Comparison of ENCODE assay signal across 10 cellular contexts in genomic region chr20:10622657-10623418, GRCh38. TPM values are rescaled to one million over a fixed set of nuclear protein-coding genes. Genes with fewer than 3 reads are reported as not detected.
DNase-seq lines count a peak whose midpoint lies in the region; ATAC-seq and TF ChIP-seq lines count a peak whose summit lies in the region.
"Had no signal": no experiment of that assay in that cellular context is flagged by ENCODE, and none has a peak within 500 bp of the region (broad histone marks: within the 10 kb centered on the region; RNA-seq: fewer than 3 reads in every experiment).

No MANE protein-coding gene starts in this region.

- no peaks in the 10 kb centered on the region for H3K9me3 Mint-ChIP-seq in WTC11

- WGBS in gastroesophageal sphincter (ENCODE audit: low coverage in 1 of 2), 2 donors: 27 to 53% methylated on average over 3 to 14 of the region's 16 CpGs

- no peak for TF ChIP-seq POLR2A in gastroesophageal sphincter (IDR thresholded peaks at IDR 0.05)

- no peak overlapping the region for H3K4me3 Mint-ChIP-seq in WTC11

- H3K27ac ChIP-seq in AG04450 (ENCODE audit: low read depth, low read length) (peak overlapping the region; percentile 74), gastroesophageal sphincter (peak overlapping the region in 3 of 4 donors; percentile 52 to 71 (median 53)), osteoblast (ENCODE audit: low read depth, low read length) (peak overlapping the region; percentile 80)

- no peak for DNase-seq in AG04450 (ENCODE audit: low read depth, low spot score)
- peak; percentile 71 for DNase-seq in adipocyte (ENCODE audit: low read depth)
- peak; percentile 91 for DNase-seq in osteoblast (ENCODE audit: insufficient read length, low spot score, missing footprints)
- DNase-seq in WTC11 (ENCODE audit: low spot score): no peak
- no peak for DNase-seq in MV-4-11 (lab: John Stamatoyannopoulos, UW)
- DNase-seq in GF-D8 (lab: John Stamatoyannopoulos, UW): no peak
- DNase-seq in activated gamma-delta T cell (lab: John Stamatoyannopoulos, UW): no peak
- DNase-seq: GDM1, NCI-H2107 had no signal

- no peaks in the 10 kb centered on the region for H3K79me2 ChIP-seq in osteoblast (ENCODE audit: insufficient read depth, low read length)

- no peak overlapping the region for H3K27ac Mint-ChIP-seq in WTC11

- H3K4me3 ChIP-seq in AG04450 (ENCODE audit: low read depth, low read length) (peak overlapping the region; percentile 5), adipocyte (ENCODE audit: low read length) (peak overlapping the region; percentile 71), gastroesophageal sphincter (peak overlapping the region in 1 of 2 donors; percentile 1), osteoblast (ENCODE audit: insufficient read depth, low read length) (peak overlapping the region; percentile 62)

- peak overlapping the region; percentile 85 for H3K4me2 ChIP-seq in osteoblast (ENCODE audit: insufficient read depth, low read length)

- H3K4me1 ChIP-seq in adipocyte (ENCODE audit: control insufficient read depth, insufficient read depth, low read length) (peaks cover 46% of the 10 kb centered on the region), gastroesophageal sphincter (no peaks in the 10 kb centered on the region), osteoblast (ENCODE audit: insufficient read depth, low read length) (peaks cover 30% of the 10 kb centered on the region)

- no peak for TF ChIP-seq EP300 in gastroesophageal sphincter (IDR thresholded peaks at IDR 0.05)

- TF ChIP-seq CTCF in AG04450 (IDR thresholded peaks at IDR 0.05; ENCODE audit: low read depth, low read length) (no peak), gastroesophageal sphincter (IDR thresholded peaks at IDR 0.05) (no peak), osteoblast (IDR thresholded peaks at IDR 0.05; ENCODE audit: extremely low read depth, low read depth, low read length) (no peak), WTC11 (IDR thresholded peaks at IDR 0.05) (no peak)

- peak overlapping the region; percentile 76 for H3K9ac ChIP-seq in adipocyte (ENCODE audit: low read length)

- POLR2A ChIA-PET in AG04450 (lab: Yijun Ruan, JAX) (interaction anchor here (1.2 kb wide), 1 partner anchor 13 kb away, joined by 3 read pairs; no protein-coding TSS in a partner anchor), WTC11 (lab: Charles Lee) (no interaction called here)

- CTCF ChIA-PET in AG04450 (lab: Charles Lee) (interaction anchor here (1.0 to 1.5 kb wide), 3 partner anchors 9 to 48 kb away, joined by 3 to 4 read pairs (median 4); no protein-coding TSS in a partner anchor), WTC11 (lab: Charles Lee) (no interaction called here)

- peaks cover 52% of the 10 kb centered on the region for H3K4me1 Mint-ChIP-seq in WTC11

- H3K27me3 ChIP-seq in AG04450 (ENCODE audit: control insufficient read depth, insufficient read depth, low read length) (no peaks in the 10 kb centered on the region), adipocyte (replicated peaks; ENCODE audit: control insufficient read depth, insufficient read depth, low read length) (no peaks in the 10 kb centered on the region), gastroesophageal sphincter (no peaks in the 10 kb centered on the region), osteoblast (ENCODE audit: insufficient read depth, low read length) (no peaks in the 10 kb centered on the region)

- H3K9me3 ChIP-seq in AG04450 (ENCODE audit: control insufficient read depth, insufficient read depth, low read length) (no peaks in the 10 kb centered on the region), adipocyte (ENCODE audit: control insufficient read depth, low read length) (no peaks in the 10 kb centered on the region), gastroesophageal sphincter (no peaks in the 10 kb centered on the region), osteoblast (ENCODE audit: low read depth, low read length) (no peaks in the 10 kb centered on the region)

- H4K20me1 ChIP-seq in osteoblast (ENCODE audit: insufficient read depth, low read length): no peaks in the 10 kb centered on the region

- H3K36me3 ChIP-seq in adipocyte (ENCODE audit: control insufficient read depth, insufficient read depth, low read length, severe bottlenecking) (no peaks in the 10 kb centered on the region), gastroesophageal sphincter (no peaks in the 10 kb centered on the region), osteoblast (ENCODE audit: insufficient read depth, low read length) (no peaks in the 10 kb centered on the region)

- ATAC-seq in gastroesophageal sphincter (peak; percentile 84), WTC11 (no peak)

- peak overlapping the region; percentile 38 for H2AFZ ChIP-seq in osteoblast (ENCODE audit: low read length)

- peaks cover 5% of the 10 kb centered on the region; the same call in 1 of the 2 replicates for H3K27me3 Mint-ChIP-seq in WTC11 (ENCODE audit: low read depth)

- peaks cover 8% of the 10 kb centered on the region; the same call in 1 of the 2 replicates for H3K36me3 Mint-ChIP-seq in WTC11

TF ChIP-seq in WTC11, 78 proteins besides CTCF, POLR2A, EP300 and RAD21:
- TF ChIP-seq NFYB (CRISPR knock-in tag; conservative IDR thresholded peaks at IDR 0.05; ENCODE audit: low read depth) (no peak), KAT7 (CRISPR knock-in tag; IDR thresholded peaks at IDR 0.05; ENCODE audit: borderline replicate concordance) (no peak), ZNF396 (CRISPR knock-in tag; IDR thresholded peaks at IDR 0.05; ENCODE audit: borderline replicate concordance) (no peak), CREB1 (CRISPR knock-in tag; IDR thresholded peaks at IDR 0.05) (no peak), CDX4 (CRISPR knock-in tag; IDR thresholded peaks at IDR 0.05; ENCODE audit: borderline replicate concordance) (no peak)

RNA-seq across cellular contexts. Expression of gene JAG1, which starts 51.0 kb away (rescaled TPM):
- polyA plus RNA-seq in AG04450 (2011; rRNA removed): 13.5 and 17.9 TPM in 2 replicates
- polyA minus RNA-seq in AG04450 (2011; rRNA and poly(A)+ RNA removed): 55.2 and 56.7 TPM in 2 replicates
- total RNA-seq in gastroesophageal sphincter (10 to 100 TPM; 34.3 to 81.9 (median 45.7) TPM), osteoblast (49.2 and 60.1 TPM in 2 replicates), WTC11 (2021) (38.3 to 45.2 TPM (median 41.6 TPM) in 3 replicates)

Comparison
In these comparisons a context has a peak if more than half of its experiments do, and no peak if none do; other contexts are left out.
1. DNase-seq: peak in adipocyte (single experiment) and osteoblast (single experiment); none in AG04450 (single experiment), WTC11 (single experiment), MV-4-11 (single experiment), GF-D8 (single experiment) and activated gamma-delta T cell (single experiment).
2. Peak in every context shown above with its lines, with median percentiles within 50 percentile points of each other: H3K27ac ChIP-seq.